8 cellular contexts compared by ENCODE assay signal in genomic region chr1:21270086-21270689, GRCh38. TPM values are rescaled to one million over a fixed set of nuclear protein-coding genes. Genes with fewer than 3 reads are reported as not detected.
DNase-seq lines count a peak whose midpoint lies in the region; ATAC-seq and TF ChIP-seq lines count a peak whose summit lies in the region.

No MANE protein-coding gene starts in this region.

- H3K4me3 ChIP-seq in SJCRH30 (no peak overlapping the region), smooth muscle cell (no peak overlapping the region)

- ATAC-seq in left cardiac atrium, result peak; percentile 28 to 56
- ATAC-seq in GM18909 (IDR thresholded peaks at IDR 0.05; ENCODE audit: poor library complexity, unreplicated experiment), result no peak

- H3K9me3 ChIP-seq in H9 (ENCODE audit: control insufficient read depth, low read depth, low read length) (no peaks in the 10 kb centered on the region), SJCRH30 (replicated peaks) (no peaks in the 10 kb centered on the region), smooth muscle cell (replicated peaks; ENCODE audit: low read depth) (no peaks in the 10 kb centered on the region)

- peaks cover 16 to 25% (median 18%) of the 10 kb centered on the region in 3 experiments for H3K36me3 Mint-ChIP-seq in H9 (ENCODE audit: insufficient read depth in 1 of 3, low read depth in 3 of 3)

- intact Hi-C loops in left cardiac atrium (cut with DNase I), result no loop called here

- H3K79me2 ChIP-seq in H9 (ENCODE audit: insufficient read depth, low read length) (no peaks in the 10 kb centered on the region), smooth muscle cell (ENCODE audit: low read depth) (peaks cover 18% of the 10 kb centered on the region)

- no peaks in the 10 kb centered on the region for H3K23me2 ChIP-seq in H9 (ENCODE audit: insufficient read length, low read depth, low read length, poor library complexity, severe bottlenecking)

- no peak overlapping the region for H3K18ac ChIP-seq in H9 (ENCODE audit: insufficient read length, low read depth, low read length)

- H4K8ac ChIP-seq in H9 (replicated peaks; ENCODE audit: insufficient read length, low read depth, low read length), result no peak overlapping the region

- no peak overlapping the region for H3T11ph ChIP-seq in H9 (ENCODE audit: low read length)

- H2BK5ac ChIP-seq in H9 (ENCODE audit: insufficient read length, low read length), result no peak overlapping the region

- H2BK12ac ChIP-seq in H9 (ENCODE audit: insufficient read length, low read depth, low read length), result no peak overlapping the region

- H3K4ac ChIP-seq in H9 (ENCODE audit: low read depth, low read length), result no peak overlapping the region

- no peak overlapping the region for H2BK20ac ChIP-seq in H9 (ENCODE audit: low read depth, low read length, poor library complexity, severe bottlenecking)

- H3K27ac Mint-ChIP-seq in H9, result no peak overlapping the region; a peak in 1 of 7 replicates

- no peak overlapping the region for H3K4me3 Mint-ChIP-seq in H9

- H3K9me3 Mint-ChIP-seq in H9, result peaks cover 0 to 3% of the 10 kb centered on the region in 2 experiments; a peak in 2 of 5 replicates

- no peak overlapping the region for H2AK5ac ChIP-seq in H9 (ENCODE audit: insufficient read length, low read length)

- no peaks in the 10 kb centered on the region for H3K79me1 ChIP-seq in H9 (ENCODE audit: insufficient read depth, low read depth, low read length, poor library complexity, severe bottlenecking)

- H3K27ac ChIP-seq in C4-2B (peak overlapping the region; percentile 38), H9 (ENCODE audit: insufficient read length, low read depth, low read length) (no peak overlapping the region), SJCRH30 (no peak overlapping the region), smooth muscle cell (ENCODE audit: low read depth) (no peak overlapping the region)

- H3K14ac ChIP-seq in H9 (ENCODE audit: insufficient read depth, low read length), result no peak overlapping the region

- H3K4me2 ChIP-seq in H9 (ENCODE audit: insufficient read depth, insufficient read length, low read length), result no peak overlapping the region
- H3K4me2 ChIP-seq in smooth muscle cell, result no peak overlapping the region

- DNase-seq in H9 (peak; percentile 92), SJCRH30 (peak; percentile 76 to 77), left cardiac atrium (peak; percentile 85), smooth muscle cell (lab: John Stamatoyannopoulos, UW; ENCODE audit: unreplicated experiment) (peak; percentile 17), NCI-H187 treated with DMSO at 0.1 percent for 48 hours (lab: John Stamatoyannopoulos, UW) (no peak)
- peak; percentile 73 for DNase-seq in activated gamma-delta T cell treated with anti-CD3 and anti-CD28 coated beads, Interleukin-2, amount 50 U/mL, for 16 hours (ENCODE audit: low read depth)

- H3K36me3 ChIP-seq in SJCRH30 (peaks cover 33% of the 10 kb centered on the region), smooth muscle cell (ENCODE audit: low read depth) (no peaks in the 10 kb centered on the region)

- no peaks in the 10 kb centered on the region for H3K4me1 ChIP-seq in H9 (ENCODE audit: insufficient read depth, low read length)
- peaks cover 17% of the 10 kb centered on the region; the same call in 1 of the 2 replicates for H3K4me1 ChIP-seq in SJCRH30
- H3K4me1 ChIP-seq in smooth muscle cell (ENCODE audit: low read depth), result no peaks in the 10 kb centered on the region

- H4K5ac ChIP-seq in H9 (ENCODE audit: insufficient read length, low read depth, low read length), result no peak overlapping the region

- H3K56ac ChIP-seq in H9 (ENCODE audit: insufficient read length, low read depth, low read length), result no peak overlapping the region

- no peak overlapping the region for H4K91ac ChIP-seq in H9 (ENCODE audit: insufficient read length, low read depth, low read length)

- no peak overlapping the region for H2BK15ac ChIP-seq in H9 (ENCODE audit: low read depth, low read length)

- H3K27me3 ChIP-seq in H9 (ENCODE audit: insufficient read depth, low read length), result no peaks in the 10 kb centered on the region
- no peaks in the 10 kb centered on the region for H3K27me3 ChIP-seq in SJCRH30
- H3K27me3 ChIP-seq in smooth muscle cell (ENCODE audit: low read depth), result no peaks in the 10 kb centered on the region

- H4K20me1 ChIP-seq in H9 (ENCODE audit: control insufficient read depth, insufficient read depth, insufficient read length), result no peaks in the 10 kb centered on the region
- H4K20me1 ChIP-seq in smooth muscle cell (ENCODE audit: low read depth), result peaks cover 3% of the 10 kb centered on the region

- no peak overlapping the region for H3K23ac ChIP-seq in H9 (ENCODE audit: insufficient read length, low read depth, low read length)

- no peak overlapping the region for H2BK120ac ChIP-seq in H9 (ENCODE audit: low read depth, low read length, poor library complexity, severe bottlenecking)

- WGBS in H9 (ENCODE audit: extremely low coverage, insufficient read length, low lambda C conversion rate), result no CpG with 5 or more reads among the region's 9 CpGs
- 61% methylated on average over 9 of the region's 9 CpGs for WGBS in smooth muscle cell (ENCODE audit: low lambda C conversion rate)

- TF ChIP-seq CTCF in C4-2B (conservative IDR thresholded peaks at IDR 0.05) (peak; percentile 72), H9 (conservative IDR thresholded peaks at IDR 0.05) (peak; percentile 98), smooth muscle cell (IDR thresholded peaks at IDR 0.05; ENCODE audit: borderline replicate concordance, insufficient read depth, poor library complexity, severe bottlenecking) (peak; percentile 77)

- peaks cover 2 to 6% of the 10 kb centered on the region in 2 experiments; a peak in 3 of 4 replicates for H3K4me1 Mint-ChIP-seq in H9

- peaks cover 38% of the 10 kb centered on the region for H3F3A ChIP-seq in smooth muscle cell (ENCODE audit: low read depth)

- H2AFZ ChIP-seq in H9 (ENCODE audit: low read length) (no peak overlapping the region), smooth muscle cell (ENCODE audit: low read depth) (no peak overlapping the region)

- H3K9ac ChIP-seq in H9 (ENCODE audit: extremely low read depth, insufficient read length, low read length) (no peak overlapping the region), smooth muscle cell (ENCODE audit: low read depth) (no peak overlapping the region)

- H3K27me3 Mint-ChIP-seq in H9 (ENCODE audit: low read depth), result no peaks in the 10 kb centered on the region

RNA-seq across cellular contexts. Expression of gene ECE1, which starts 20.1 kb away (rescaled TPM):
- total RNA-seq in H9 (2021) (27.7 and 31.1 TPM in 2 replicates), left cardiac atrium (100 to 1,000 TPM in 1 of 2 donors, 10 to 100 TPM in 1; 66.2 to 138 TPM), smooth muscle cell (63.8 and 129 TPM in 2 replicates)
- total RNA-seq in SJCRH30 (2014; rRNA removed; shearing (Covaris generic)), result 73.2 and 74.5 TPM in 2 replicates
- 101 and 108 TPM in 2 replicates for polyA plus RNA-seq in smooth muscle cell
